Comparison of ENCODE assay signal across 8 cellular contexts in the genomic region with DNA sequence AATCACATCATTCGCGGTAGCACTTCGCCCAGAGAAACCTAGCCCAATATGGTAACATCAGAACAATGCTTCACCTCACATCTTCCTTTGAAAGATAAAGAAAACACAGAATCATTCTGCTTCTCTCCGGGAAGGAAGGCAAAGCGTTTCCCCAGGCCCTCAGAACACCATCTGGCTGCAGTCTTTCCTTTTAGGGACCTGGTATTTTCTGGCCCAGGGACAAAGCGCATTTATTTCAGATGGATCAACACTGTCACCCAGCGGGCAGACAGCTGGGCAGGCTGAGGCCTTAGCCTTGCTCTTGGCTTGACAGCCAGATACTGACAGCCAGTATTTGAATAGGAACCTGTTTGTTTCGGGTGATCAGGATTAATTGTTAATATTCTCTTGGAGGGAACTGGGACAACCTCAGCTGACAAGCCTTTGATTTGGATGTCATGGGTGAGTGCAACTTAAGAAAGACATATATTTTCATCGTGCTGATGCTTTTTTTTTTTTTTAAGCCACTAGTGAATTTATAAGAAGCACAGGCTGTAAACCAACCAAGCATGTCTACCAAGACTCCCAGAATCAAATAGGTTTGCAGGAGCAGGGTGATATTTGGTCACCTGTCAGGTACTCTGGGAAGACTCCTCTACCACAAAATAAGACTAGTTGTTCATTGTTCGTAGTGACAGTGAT.
DNase-seq lines count a peak whose midpoint lies in the region; ATAC-seq and TF ChIP-seq lines count a peak whose summit lies in the region.

No MANE protein-coding gene starts in this region.

- no peaks in the 10 kb centered on the region for H3K79me2 ChIP-seq in parathyroid adenoma

- ATAC-seq in Right ventricle myocardium superior (ENCODE audit: poor library complexity) (peak; percentile 94), GM21825 (IDR thresholded peaks at IDR 0.05; ENCODE audit: unreplicated experiment) (no peak)

- H3K27me3 ChIP-seq in adrenal gland (no peaks in the 10 kb centered on the region), parathyroid adenoma (ENCODE audit: control insufficient read depth, insufficient read depth, low read length) (no peaks in the 10 kb centered on the region)

- intact Hi-C loops in adrenal gland (cut with DNase I) (loop anchor here (5.0 to 10.0 kb wide), 2 partner anchors 122 to 219 kb away; partner anchors contain the start of genes FGD6 (in 1 of the 2) and VEZT (in 1 of the 2)), Right ventricle myocardium superior (cut with DNase I) (loop anchor here (2.0 to 10.0 kb wide), 2 partner anchors 220 to 792 kb away; no protein-coding TSS in a partner anchor)

- H3K36me3 ChIP-seq in adrenal gland (replicated peaks in 1 of 2) (no peaks in the 10 kb centered on the region), parathyroid adenoma (ENCODE audit: control insufficient read depth, insufficient read depth, low read length) (no peaks in the 10 kb centered on the region)

- H2AFZ ChIP-seq in parathyroid adenoma = peak overlapping the region; percentile 54

- peak; percentile 66 to 97 (median 86) for TF ChIP-seq CTCF in adrenal gland (IDR thresholded peaks at IDR 0.05)
- TF ChIP-seq CTCF in parathyroid adenoma (IDR thresholded peaks at IDR 0.05) = peak; percentile 69

- H3K9ac ChIP-seq in parathyroid adenoma = no peak overlapping the region

- H3K4me1 ChIP-seq in adrenal gland (replicated peaks in 1 of 2) (peaks cover 0 to 7% of the 10 kb centered on the region in 2 donors), parathyroid adenoma (no peaks in the 10 kb centered on the region)

- peak overlapping the region in 2 of 5 donors; percentile 7 to 22 for H3K27ac ChIP-seq in adrenal gland
- H3K27ac ChIP-seq in parathyroid adenoma = no peak overlapping the region

- no peak overlapping the region for H3K4me2 ChIP-seq in parathyroid adenoma (ENCODE audit: low read length)

- TF ChIP-seq POLR2A in adrenal gland (IDR thresholded peaks at IDR 0.05) = no peak

- 23 to 30% (median 27%) methylated on average over 10 of the region's 10 CpGs for WGBS in adrenal gland, 4 donors

- peak; percentile 94 for DNase-seq in DMS 273 (lab: John Stamatoyannopoulos, UW; ENCODE audit: unreplicated experiment)
- DNase-seq in NCI-H1694 (lab: John Stamatoyannopoulos, UW) = peak; percentile 87
- DNase-seq in adrenal gland = peak; percentile 75 to 94 (median 85)
- DNase-seq in Right ventricle myocardium superior = peak; percentile 72
- no peak for DNase-seq in activated CD4-positive, alpha-beta T cell treated with anti-CD3 and anti-CD28 coated beads, Interleukin-2, amount 50 U/mL, for 4 hours
- DNase-seq in activated T-cell treated with anti-CD3 and anti-CD28 coated beads, Interleukin-2, amount 50 U/mL, for 48 hours = no peak

- H3K4me3 ChIP-seq in adrenal gland (no peak overlapping the region), parathyroid adenoma (ENCODE audit: low read depth, low read length) (no peak overlapping the region)

- H3K9me3 ChIP-seq in adrenal gland (replicated peaks in 1 of 3) (no peaks in the 10 kb centered on the region), parathyroid adenoma (ENCODE audit: control insufficient read depth, low read length) (no peaks in the 10 kb centered on the region)

Comparison
In these comparisons a context has a peak if more than half of its experiments do, and no peak if none do; other contexts are left out.
1. DNase-seq: peak in DMS 273 (single experiment), NCI-H1694 (single experiment), adrenal gland (7 of 7) and Right ventricle myocardium superior (single experiment); none in activated CD4-positive, alpha-beta T cell treated with anti-CD3 and anti-CD28 coated beads, Interleukin-2, amount 50 U/mL, for 4 hours (0 of 2) and activated T-cell treated with anti-CD3 and anti-CD28 coated beads, Interleukin-2, amount 50 U/mL, for 48 hours (0 of 2).